Comparison of ENCODE assay signal across 8 cellular contexts in the genomic region with DNA sequence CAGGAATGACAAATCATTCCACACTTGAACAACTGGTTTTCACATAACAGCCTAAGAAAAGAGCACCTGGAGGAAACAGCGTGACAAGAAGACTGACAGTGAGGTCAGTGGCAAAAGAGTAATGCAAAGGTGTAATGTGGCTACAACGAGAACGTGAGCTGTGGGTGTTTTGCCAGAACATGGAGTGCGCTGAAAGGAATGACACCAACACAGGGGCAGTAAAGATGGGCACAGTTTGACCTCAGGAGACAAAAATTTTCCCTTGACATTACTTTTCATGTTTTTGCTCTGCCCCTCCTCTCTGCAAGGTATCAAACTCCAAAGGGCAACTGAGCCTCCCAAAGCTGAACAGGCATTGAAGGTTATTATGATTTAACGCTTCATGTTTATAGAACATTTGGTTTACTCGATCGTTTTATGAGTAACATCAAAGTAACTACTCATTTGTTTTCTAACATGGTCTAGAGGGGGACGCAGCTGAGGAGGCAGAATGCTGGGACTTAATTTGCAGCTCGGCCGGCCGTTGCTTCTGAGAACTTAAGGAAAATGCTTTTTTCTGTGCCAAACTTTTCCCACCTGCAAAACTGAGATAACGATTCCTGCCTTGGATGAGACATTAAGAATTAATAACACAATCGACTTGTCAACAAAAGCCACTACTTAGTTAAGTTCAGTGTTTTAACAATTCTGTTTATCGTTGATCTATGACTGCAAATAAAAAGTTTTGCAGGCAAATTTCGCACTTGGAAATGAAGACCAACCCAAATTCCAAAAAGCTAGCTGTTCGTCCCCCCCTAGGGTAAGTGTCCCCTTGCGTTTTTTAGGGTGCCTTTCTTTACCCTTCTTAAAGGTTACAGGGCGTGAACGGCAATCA. TPM values are rescaled to one million over a fixed set of nuclear protein-coding genes. Genes with fewer than 3 reads are reported as not detected.
DNase-seq lines count a peak whose midpoint lies in the region; ATAC-seq, FAIRE-seq and TF ChIP-seq lines count a peak whose summit lies in the region.

No MANE protein-coding gene starts in this region.

- DNase-seq in activated T-cell treated with anti-CD3 and anti-CD28 coated beads, Interleukin-2, amount 50 U/mL, for 4 hours: no peak
- DNase-seq in activated T-cell treated with anti-CD3 and anti-CD28 coated beads for 4 hours (no peak), K562 (ENCODE audit: extremely low read depth in 1 of 4, low spot score in 3 of 4) (peak in 2 of 4 experiments; percentile 23 to 57), right lobe of liver (no peak), tibial nerve (ENCODE audit: low spot score in 2 of 2) (no peak), ureter (ENCODE audit: low spot score) (no peak), dedifferentiated amniotic fluid mesenchymal stem cell (ENCODE audit: extremely low spot score) (no peak)

- no peak for TF ChIP-seq RAD21 in K562 (CRISPR knock-in tag; conservative IDR thresholded peaks at IDR 0.05 in 1 of 2, IDR thresholded peaks at IDR 0.05 in 1 of 2)

- FAIRE-seq in K562 (lab: Jason Lieb, UNC): no peak

- H2AFZ ChIP-seq in K562 (ENCODE audit: low read depth, low read length): peak overlapping the region; percentile 99

- peak overlapping the region; percentile 92 for H3K4me3 Mint-ChIP-seq in activated T-cell treated with anti-CD3 and anti-CD28 coated beads, Interleukin-2, amount 50 U/mL, for 4 hours

- no peaks in the 10 kb centered on the region for H4K20me1 ChIP-seq in K562 (replicated peaks; ENCODE audit: control insufficient read depth, insufficient read depth, low read length)

- H3K36me3 ChIP-seq in K562 (ENCODE audit: control insufficient read depth, insufficient read depth, low read length): peaks cover 26% of the 10 kb centered on the region
- H3K36me3 ChIP-seq in right lobe of liver: peaks cover 0 to 13% (median 0%) of the 10 kb centered on the region in 4 donors
- peaks cover 0 to 26% (median 4%) of the 10 kb centered on the region in 3 donors for H3K36me3 ChIP-seq in tibial nerve

- CTCF ChIA-PET in K562 (lab: Yijun Ruan, JAX; ENCODE audit: low intra/inter-chr PET ratio): interaction anchor here (0.6 kb wide), 1 partner anchor 401 kb away, joined by 3 read pairs; no protein-coding TSS in a partner anchor

- no peak for ATAC-seq in activated T-cell treated with anti-CD3 and anti-CD28 coated beads, Interleukin-2, amount 50 U/mL, for 4 hours
- 0 out of 3 replicates have a peak, but pooled peaks have one; percentile 4 for ATAC-seq in K562
- ATAC-seq in right lobe of liver: peak; percentile 5 to 38 (median 18)
- no peak for ATAC-seq in GM18861 (IDR thresholded peaks at IDR 0.05; ENCODE audit: unreplicated experiment)

- no peak for TF ChIP-seq POLR2A in K562 (conservative IDR thresholded peaks at IDR 0.05)
- TF ChIP-seq POLR2A in right lobe of liver (IDR thresholded peaks at IDR 0.05): no peak
- TF ChIP-seq POLR2A in tibial nerve (IDR thresholded peaks at IDR 0.05): no peak

- in situ Hi-C loops in K562 (cut with MboI): no loop called here

- intact Hi-C loops in K562 (cut with micrococcal nuclease) (loop anchor here (2.0 kb wide), 1 partner anchor 27 kb away; a partner anchor contains a TSS), right lobe of liver (cut with DNase I) (no loop called here)

- POLR2A ChIA-PET in K562 (lab: Yijun Ruan, JAX): interaction anchor here (0.7 to 3.5 kb wide), 16 partner anchors 9 to 366 kb away, joined by 3 to 18 read pairs (median 5); a partner anchor contains a TSS

- peak overlapping the region; percentile 92 for H3K27ac ChIP-seq in K562 (ENCODE audit: extremely low read depth, low read depth, low read length)
- H3K27ac ChIP-seq in right lobe of liver: peak overlapping the region; percentile 84 to 89 (median 84)
- H3K27ac ChIP-seq in tibial nerve: peak overlapping the region; percentile 54 to 99 (median 90)

- 2% methylated on average over 19 of the region's 19 CpGs for WGBS in K562 (ENCODE audit: insufficient coverage, low coverage, missing lambda C conversion rate)
- WGBS in right lobe of liver (ENCODE audit: insufficient coverage, low coverage, low lambda C conversion rate, missing lambda C conversion rate): 12% methylated on average over 19 of the region's 19 CpGs
- WGBS in tibial nerve, 2 donors: 15 to 16% methylated on average over 19 of the region's 19 CpGs

- no peaks in the 10 kb centered on the region for H3K9me3 ChIP-seq in K562 (replicated peaks; ENCODE audit: control insufficient read depth, insufficient read depth, low read depth, low read length)
- no peaks in the 10 kb centered on the region for H3K9me3 ChIP-seq in right lobe of liver
- no peaks in the 10 kb centered on the region for H3K9me3 ChIP-seq in tibial nerve

- peaks cover 4% of the 10 kb centered on the region for H3K36me3 Mint-ChIP-seq in activated T-cell treated with anti-CD3 and anti-CD28 coated beads, Interleukin-2, amount 50 U/mL, for 4 hours (ENCODE audit: insufficient read depth)

- peaks cover 18% of the 10 kb centered on the region in 2 experiments for H3K4me1 ChIP-seq in K562 (replicated peaks in 1 of 2; ENCODE audit: control insufficient read depth in 2 of 2, insufficient read depth in 2 of 2, low read length in 2 of 2)
- H3K4me1 ChIP-seq in right lobe of liver: peaks cover 0 to 11% (median 0%) of the 10 kb centered on the region in 4 donors
- H3K4me1 ChIP-seq in tibial nerve: peaks cover 0 to 20% (median 6%) of the 10 kb centered on the region in 4 donors

- H3K4me3 ChIP-seq in K562: peak overlapping the region; percentile 75
- peak overlapping the region; percentile 71 to 92 (median 80) for H3K4me3 ChIP-seq in right lobe of liver
- peak overlapping the region; percentile 55 to 81 (median 79) for H3K4me3 ChIP-seq in tibial nerve

- H3K4me2 ChIP-seq in K562 (ENCODE audit: insufficient read depth, low read length): peak overlapping the region; percentile 84

- peaks cover 18% of the 10 kb centered on the region for H3K4me1 Mint-ChIP-seq in activated T-cell treated with anti-CD3 and anti-CD28 coated beads, Interleukin-2, amount 50 U/mL, for 4 hours (ENCODE audit: low read depth)

- H3K9me1 ChIP-seq in K562 (ENCODE audit: control insufficient read depth, insufficient read depth, low read length): no peaks in the 10 kb centered on the region

- H3K9ac ChIP-seq in K562 (ENCODE audit: insufficient read depth in 1 of 2, low read depth in 2 of 2, low read length in 2 of 2): peak overlapping the region; percentile 90 to 95

- no peaks in the 10 kb centered on the region for H3K27me3 Mint-ChIP-seq in activated T-cell treated with anti-CD3 and anti-CD28 coated beads, Interleukin-2, amount 50 U/mL, for 4 hours (ENCODE audit: low read depth)

- TF ChIP-seq CTCF in K562 (IDR thresholded peaks at IDR 0.05 in 2 of 3, conservative IDR thresholded peaks at IDR 0.05 in 1 of 3; ENCODE audit: insufficient read depth in 2 of 3, low read depth in 1 of 3, low read length in 3 of 3) (no peak), right lobe of liver (IDR thresholded peaks at IDR 0.05) (no peak), tibial nerve (IDR thresholded peaks at IDR 0.05) (no peak)

- BruUV-seq in K562 (replicated peaks; lab: Mats Ljungman, UMichigan): no TSS peak

- H3K27me3 ChIP-seq in K562 (ENCODE audit: control insufficient read depth in 2 of 2, insufficient read depth in 2 of 2, low read length in 2 of 2) (no peaks in the 10 kb centered on the region), right lobe of liver (no peaks in the 10 kb centered on the region), tibial nerve (no peaks in the 10 kb centered on the region)

- peaks cover 13% of the 10 kb centered on the region for H3K79me2 ChIP-seq in K562 (ENCODE audit: control insufficient read depth, insufficient read depth, low read length)

- no peak for TF ChIP-seq EP300 in K562 (IDR thresholded peaks at IDR 0.05; ENCODE audit: low read length)
- no peak for TF ChIP-seq EP300 in tibial nerve (IDR thresholded peaks at IDR 0.05)

- H3K9me3 Mint-ChIP-seq in activated T-cell treated with anti-CD3 and anti-CD28 coated beads, Interleukin-2, amount 50 U/mL, for 4 hours: no peaks in the 10 kb centered on the region

RNA-seq across cellular contexts. Expression of a gene that starts 1.0 kb away (rescaled TPM):
- 10 to 100 TPM; 28.8 to 39.7 (median 38.5) TPM for total RNA-seq in activated T-cell treated with anti-CD3 and anti-CD28 coated beads, Interleukin-2, amount 50 U/mL, for 4 hours
- total RNA-seq in K562 (2011; cell fraction: chromatin; rRNA removed; ENCODE audit: low replicate concordance): 69.7 and 91.7 TPM in 2 replicates
- total RNA-seq in K562 (2011; cell fraction: nucleolus; rRNA removed): 49.2 and 58.2 TPM in 2 replicates
- total RNA-seq in K562 (2011; cell fraction: nucleoplasm; rRNA removed): 65.3 and 66.7 TPM in 2 replicates
- total RNA-seq in K562 (2014; rRNA removed): 53.3 and 62.8 TPM in 2 replicates
- total RNA-seq in K562 (2014; rRNA removed; fragmentation: Illumina TruSeq; extraction: Trizol): 59.2 and 62.3 TPM in 2 replicates
- total RNA-seq in K562 (2015; rRNA removed; fragmentation: Illumina TruSeq; extraction: Trizol): 44.1 and 49.2 TPM in 2 replicates
- 47.4 and 49.3 TPM in 2 replicates for total RNA-seq in K562 (2021)
- 80.3 and 85.4 TPM in 2 replicates for polyA plus RNA-seq in K562 (2011; rRNA removed)
- polyA plus RNA-seq in K562 (2011; cell fraction: cytosol; rRNA removed): 34.3 and 50.3 TPM in 2 replicates
- 60.6 and 85.4 TPM in 2 replicates for polyA plus RNA-seq in K562 (2011; cell fraction: nucleus; rRNA removed)
- polyA plus RNA-seq in K562 (2012): 43.0 and 99.2 TPM in 2 replicates
- 41.2 and 46.3 TPM in 2 replicates for polyA plus RNA-seq in K562 (2014; fragmentation: Illumina TruSeq; extraction: Trizol)
- polyA plus RNA-seq in K562 (2014; fragmentation: Nextera tagmentation; extraction: Ambion mirVana): 10 to 100 TPM; 12.5 to 13.0 TPM
- polyA plus RNA-seq in K562 (2014; rRNA removed): 71.8 and 71.9 TPM in 2 replicates
- 76.9 and 94.5 TPM in 2 replicates for polyA minus RNA-seq in K562 (2011; rRNA and poly(A)+ RNA removed)
- 27.2 and 28.9 TPM in 2 replicates for polyA minus RNA-seq in K562 (2011; cell fraction: cytosol; rRNA and poly(A)+ RNA removed)
- 28.1 and 36.3 TPM in 2 replicates for polyA minus RNA-seq in K562 (2011; cell fraction: nucleus; rRNA and poly(A)+ RNA removed)
- total RNA-seq in right lobe of liver: 10 to 100 TPM in 4 of 6 experiments, 1 to 10 TPM in 2; 6.8 to 17.9 (median 12.4) TPM
- total RNA-seq in tibial nerve: 100 to 1,000 TPM in 1 of 4 donors, 10 to 100 TPM in 3; 52.1 to 104 (median 74.3) TPM
- total RNA-seq in ureter: 29.2 TPM

RNA-seq across cellular contexts. Expression of a gene that starts 26.4 kb away (rescaled TPM):
- total RNA-seq in activated T-cell treated with anti-CD3 and anti-CD28 coated beads, Interleukin-2, amount 50 U/mL, for 4 hours: 1 to 10 TPM; 2.0 to 3.8 (median 2.6) TPM
- total RNA-seq in K562 (2011; cell fraction: chromatin; rRNA removed; ENCODE audit: low replicate concordance): 12.8 and 18.9 TPM in 2 replicates
- 9.2 and 10.0 TPM in 2 replicates for total RNA-seq in K562 (2011; cell fraction: nucleolus; rRNA removed)
- 10.9 and 18.6 TPM in 2 replicates for total RNA-seq in K562 (2011; cell fraction: nucleoplasm; rRNA removed)
- 3.3 and 5.3 TPM in 2 replicates for total RNA-seq in K562 (2014; rRNA removed)
- 3.1 and 3.2 TPM in 2 replicates for total RNA-seq in K562 (2014; rRNA removed; fragmentation: Illumina TruSeq; extraction: Trizol)
- 1.5 and 1.8 TPM in 2 replicates for total RNA-seq in K562 (2015; rRNA removed; fragmentation: Illumina TruSeq; extraction: Trizol)
- total RNA-seq in K562 (2021): 2.9 and 4.3 TPM in 2 replicates
- 4.7 and 6.4 TPM in 2 replicates for polyA plus RNA-seq in K562 (2011; rRNA removed)
- 3.5 and 5.2 TPM in 2 replicates for polyA plus RNA-seq in K562 (2011; cell fraction: cytosol; rRNA removed)
- 7.3 and 10.0 TPM in 2 replicates for polyA plus RNA-seq in K562 (2011; cell fraction: nucleus; rRNA removed)
- 3.0 and 13.8 TPM in 2 replicates for polyA plus RNA-seq in K562 (2012)
- 2.3 and 2.8 TPM in 2 replicates for polyA plus RNA-seq in K562 (2014; fragmentation: Illumina TruSeq; extraction: Trizol)
- 1 to 10 TPM in 1 of 2 experiments, under 1 TPM in 1; 0.73 to 1.6 TPM for polyA plus RNA-seq in K562 (2014; fragmentation: Nextera tagmentation; extraction: Ambion mirVana)
- polyA plus RNA-seq in K562 (2014; rRNA removed): 2.0 and 2.2 TPM in 2 replicates
- 10.0 and 10.6 TPM in 2 replicates for polyA minus RNA-seq in K562 (2011; rRNA and poly(A)+ RNA removed)
- 3.7 and 4.5 TPM in 2 replicates for polyA minus RNA-seq in K562 (2011; cell fraction: cytosol; rRNA and poly(A)+ RNA removed)
- polyA minus RNA-seq in K562 (2011; cell fraction: nucleus; rRNA and poly(A)+ RNA removed): 4.7 and 9.6 TPM in 2 replicates
- 10 to 100 TPM in 5 of 6 experiments, 1 to 10 TPM in 1; 7.8 to 64.6 (median 54.2) TPM for total RNA-seq in right lobe of liver
- total RNA-seq in tibial nerve: 10 to 100 TPM; 22.8 to 33.5 (median 28.4) TPM
- total RNA-seq in ureter: 39.9 TPM

RNA-seq across cellular contexts. Expression of a gene that starts 26.8 kb away (rescaled TPM):
- 100 to 1,000 TPM; 256 to 289 (median 263) TPM for total RNA-seq in activated T-cell treated with anti-CD3 and anti-CD28 coated beads, Interleukin-2, amount 50 U/mL, for 4 hours
- total RNA-seq in K562 (2011; cell fraction: chromatin; rRNA removed; ENCODE audit: low replicate concordance): 278 and 432 TPM in 2 replicates
- total RNA-seq in K562 (2011; cell fraction: nucleolus; rRNA removed): 251 and 313 TPM in 2 replicates
- total RNA-seq in K562 (2011; cell fraction: nucleoplasm; rRNA removed): 210 and 241 TPM in 2 replicates
- total RNA-seq in K562 (2014; rRNA removed): 123 and 171 TPM in 2 replicates
- total RNA-seq in K562 (2014; rRNA removed; fragmentation: Illumina TruSeq; extraction: Trizol): 222 and 228 TPM in 2 replicates
- 245 and 276 TPM in 2 replicates for total RNA-seq in K562 (2015; rRNA removed; fragmentation: Illumina TruSeq; extraction: Trizol)
- 246 and 247 TPM in 2 replicates for total RNA-seq in K562 (2021)
- 409 and 552 TPM in 2 replicates for polyA plus RNA-seq in K562 (2011; rRNA removed)
- 792 and 841 TPM in 2 replicates for polyA plus RNA-seq in K562 (2011; cell fraction: cytosol; rRNA removed)
- polyA plus RNA-seq in K562 (2011; cell fraction: nucleus; rRNA removed): 583 and 596 TPM in 2 replicates
- polyA plus RNA-seq in K562 (2012): 146 and 359 TPM in 2 replicates
- 270 and 321 TPM in 2 replicates for polyA plus RNA-seq in K562 (2014; fragmentation: Illumina TruSeq; extraction: Trizol)
- 100 to 1,000 TPM; 114 to 155 TPM for polyA plus RNA-seq in K562 (2014; fragmentation: Nextera tagmentation; extraction: Ambion mirVana)
- polyA plus RNA-seq in K562 (2014; rRNA removed): 216 and 257 TPM in 2 replicates
- 300 and 519 TPM in 2 replicates for polyA minus RNA-seq in K562 (2011; rRNA and poly(A)+ RNA removed)
- 206 and 309 TPM in 2 replicates for polyA minus RNA-seq in K562 (2011; cell fraction: cytosol; rRNA and poly(A)+ RNA removed)
- polyA minus RNA-seq in K562 (2011; cell fraction: nucleus; rRNA and poly(A)+ RNA removed): 93.0 and 134 TPM in 2 replicates
- 10 to 100 TPM; 22.5 to 32.1 (median 25.7) TPM for total RNA-seq in right lobe of liver
- total RNA-seq in tibial nerve: 10 to 100 TPM; 60.6 to 82.5 (median 76.8) TPM
- 80.9 TPM for total RNA-seq in ureter

RNA-seq across cellular contexts. Expression of a gene that starts 37.0 kb away (rescaled TPM):
- total RNA-seq in activated T-cell treated with anti-CD3 and anti-CD28 coated beads, Interleukin-2, amount 50 U/mL, for 4 hours: 10 to 100 TPM; 80.4 to 90.4 (median 82.5) TPM
- 87.2 and 129 TPM in 2 replicates for total RNA-seq in K562 (2011; cell fraction: chromatin; rRNA removed; ENCODE audit: low replicate concordance)
- total RNA-seq in K562 (2011; cell fraction: nucleolus; rRNA removed): 74.0 and 76.5 TPM in 2 replicates
- total RNA-seq in K562 (2011; cell fraction: nucleoplasm; rRNA removed): 81.6 and 84.0 TPM in 2 replicates
- total RNA-seq in K562 (2014; rRNA removed): 46.0 and 68.2 TPM in 2 replicates
- total RNA-seq in K562 (2014; rRNA removed; fragmentation: Illumina TruSeq; extraction: Trizol): 48.9 and 53.2 TPM in 2 replicates
- 66.8 and 73.0 TPM in 2 replicates for total RNA-seq in K562 (2015; rRNA removed; fragmentation: Illumina TruSeq; extraction: Trizol)
- 56.0 and 58.5 TPM in 2 replicates for total RNA-seq in K562 (2021)
- polyA plus RNA-seq in K562 (2011; rRNA removed): 36.2 and 57.8 TPM in 2 replicates
- polyA plus RNA-seq in K562 (2011; cell fraction: cytosol; rRNA removed): 57.1 and 82.5 TPM in 2 replicates
- polyA plus RNA-seq in K562 (2011; cell fraction: nucleus; rRNA removed): 68.8 and 78.6 TPM in 2 replicates
- polyA plus RNA-seq in K562 (2012): 43.1 and 49.8 TPM in 2 replicates
- 50.2 and 69.0 TPM in 2 replicates for polyA plus RNA-seq in K562 (2014; fragmentation: Illumina TruSeq; extraction: Trizol)
- polyA plus RNA-seq in K562 (2014; fragmentation: Nextera tagmentation; extraction: Ambion mirVana): 100 to 1,000 TPM in 1 of 2 experiments, 10 to 100 TPM in 1; 67.8 to 102 TPM
- polyA plus RNA-seq in K562 (2014; rRNA removed): 47.1 and 50.4 TPM in 2 replicates
- polyA minus RNA-seq in K562 (2011; rRNA and poly(A)+ RNA removed): 65.1 and 89.3 TPM in 2 replicates
- 26.5 and 31.2 TPM in 2 replicates for polyA minus RNA-seq in K562 (2011; cell fraction: cytosol; rRNA and poly(A)+ RNA removed)
- 24.9 and 39.5 TPM in 2 replicates for polyA minus RNA-seq in K562 (2011; cell fraction: nucleus; rRNA and poly(A)+ RNA removed)
- total RNA-seq in right lobe of liver: 10 to 100 TPM; 22.2 to 38.0 (median 34.0) TPM
- total RNA-seq in tibial nerve: 100 to 1,000 TPM in 3 of 4 donors, 10 to 100 TPM in 1; 81.9 to 633 (median 298) TPM
- total RNA-seq in ureter: 84.4 TPM

RNA-seq across cellular contexts. Expression of a gene that starts 54.0 kb away (rescaled TPM):
- 1 to 10 TPM; 3.6 to 5.4 (median 5.1) TPM for total RNA-seq in activated T-cell treated with anti-CD3 and anti-CD28 coated beads, Interleukin-2, amount 50 U/mL, for 4 hours
- 17.1 and 22.1 TPM in 2 replicates for total RNA-seq in K562 (2011; cell fraction: chromatin; rRNA removed; ENCODE audit: low replicate concordance)
- 11.1 and 12.5 TPM in 2 replicates for total RNA-seq in K562 (2011; cell fraction: nucleolus; rRNA removed)
- total RNA-seq in K562 (2011; cell fraction: nucleoplasm; rRNA removed): 12.4 and 13.6 TPM in 2 replicates
- total RNA-seq in K562 (2014; rRNA removed) (17.0 and 18.7 TPM in 2 replicates), K562 (2014; rRNA removed; fragmentation: Illumina TruSeq; extraction: Trizol) (11.1 and 12.9 TPM in 2 replicates), K562 (2015; rRNA removed; fragmentation: Illumina TruSeq; extraction: Trizol) (11.8 and 14.8 TPM in 2 replicates), K562 (2021) (15.9 and 16.1 TPM in 2 replicates), right lobe of liver (1 to 10 TPM; 1.7 to 4.0 (median 3.2) TPM), tibial nerve (10 to 100 TPM in 1 of 4 donors, 1 to 10 TPM in 3; 8.4 to 18.6 (median 9.5) TPM), ureter (10.8 TPM)
- polyA plus RNA-seq in K562 (2011; rRNA removed) (20.4 and 23.1 TPM in 2 replicates), K562 (2014; fragmentation: Illumina TruSeq; extraction: Trizol) (22.0 and 26.3 TPM in 2 replicates), K562 (2014; fragmentation: Nextera tagmentation; extraction: Ambion mirVana) (1 to 10 TPM; 2.2 to 3.0 TPM), K562 (2014; rRNA removed) (22.4 and 24.3 TPM in 2 replicates)
- polyA plus RNA-seq in K562 (2011; cell fraction: cytosol; rRNA removed): 24.5 and 29.4 TPM in 2 replicates
- polyA plus RNA-seq in K562 (2011; cell fraction: nucleus; rRNA removed): 21.8 and 24.5 TPM in 2 replicates
- polyA plus RNA-seq in K562 (2012): 11.8 and 23.7 TPM in 2 replicates
- 28.0 and 29.8 TPM in 2 replicates for polyA minus RNA-seq in K562 (2011; rRNA and poly(A)+ RNA removed)
- 9.7 and 11.8 TPM in 2 replicates for polyA minus RNA-seq in K562 (2011; cell fraction: cytosol; rRNA and poly(A)+ RNA removed)
- polyA minus RNA-seq in K562 (2011; cell fraction: nucleus; rRNA and poly(A)+ RNA removed): 5.3 and 7.0 TPM in 2 replicates

Comparison
In these comparisons a context has a peak if more than half of its experiments do, and no peak if none do; other contexts are left out.
1. ATAC-seq: peak in K562 (single experiment) and right lobe of liver (4 of 4); none in activated T-cell treated with anti-CD3 and anti-CD28 coated beads, Interleukin-2, amount 50 U/mL, for 4 hours (0 of 2) and GM18861 (single experiment).
2. Peak in every context shown above with its lines, with median percentiles within 50 percentile points of each other: H3K27ac ChIP-seq and H3K4me3 ChIP-seq.